Comparison of ENCODE assay signal across 1 cellular context in genomic region chr4:48268956-48269860, GRCh38.
TF ChIP-seq lines count a peak whose summit lies in the region.

Gene TEC (minus strand): TSS chr4:48269838. CDS start chr4:48228614, 41,224 bp downstream.

TF ChIP-seq in K562, 482 proteins besides CTCF, POLR2A, EP300 and RAD21 (continued from another document and continues in another):
- TF ChIP-seq ARID4B (CRISPR knock-in tag; IDR thresholded peaks at IDR 0.05) (peak; percentile 94), ZNF586 (CRISPR knock-in tag; conservative IDR thresholded peaks at IDR 0.05) (no peak), ZNF444 (CRISPR knock-in tag; IDR thresholded peaks at IDR 0.05) (no peak), CHD2 (IDR thresholded peaks at IDR 0.05; ENCODE audit: low read depth, low read length) (no peak), MIER1 (IDR thresholded peaks at IDR 0.05; ENCODE audit: low read depth) (no peak), ARNT (IDR thresholded peaks at IDR 0.05) (no peak), ZNF124 (CRISPR knock-in tag; IDR thresholded peaks at IDR 0.05) (no peak), ZBTB49 (CRISPR knock-in tag; IDR thresholded peaks at IDR 0.05; ENCODE audit: borderline replicate concordance) (0 out of 2 replicates have a peak, but pooled peaks have one; percentile 22), ZFP36 (IDR thresholded peaks at IDR 0.05; ENCODE audit: low read depth, low read length, partially characterized antibody) (peak; percentile 35), E2F3 (CRISPR knock-in tag; IDR thresholded peaks at IDR 0.05) (0 out of 2 replicates have a peak, but pooled peaks have one; percentile 14), MTA3 (IDR thresholded peaks at IDR 0.05; ENCODE audit: borderline replicate concordance) (peak; percentile 40), ZNF699 (CRISPR knock-in tag; IDR thresholded peaks at IDR 0.05; ENCODE audit: insufficient replicate concordance) (no peak), ZNF395 (CRISPR knock-in tag; IDR thresholded peaks at IDR 0.05) (no peak), ZNF75A (CRISPR knock-in tag; IDR thresholded peaks at IDR 0.05) (no peak), MAX (CRISPR knock-in tag; IDR thresholded peaks at IDR 0.05) (peak; percentile 76), SREBF1 (IDR thresholded peaks at IDR 0.05; ENCODE audit: borderline replicate concordance, low read depth, low read length) (no peak), GABPB2 (CRISPR knock-in tag; conservative IDR thresholded peaks at IDR 0.05) (no peak), RNF2 (IDR thresholded peaks at IDR 0.05) (no peak), CBX8 (IDR thresholded peaks at IDR 0.05; ENCODE audit: borderline replicate concordance, extremely low read depth, low read depth, low read length, poor library complexity, severe bottlenecking) (no peak), ZFP1 (CRISPR knock-in tag; IDR thresholded peaks at IDR 0.05) (no peak), MAFF (IDR thresholded peaks at IDR 0.05; ENCODE audit: low read length) (no peak), ZNF253 (CRISPR knock-in tag; conservative IDR thresholded peaks at IDR 0.05) (no peak), SRSF1 (IDR thresholded peaks at IDR 0.05; ENCODE audit: low read depth, low read length) (no peak), THRAP3 (IDR thresholded peaks at IDR 0.05; ENCODE audit: borderline replicate concordance) (no peak), MCM7 (IDR thresholded peaks at IDR 0.05) (no peak), ZBTB7A (IDR thresholded peaks at IDR 0.05; ENCODE audit: borderline replicate concordance, control insufficient read depth, low read depth, low read length) (no peak), NEUROD1 (IDR thresholded peaks at IDR 0.05; ENCODE audit: borderline replicate concordance, low read depth, low read length, partially characterized antibody) (no peak), ZNF584 (CRISPR knock-in tag; IDR thresholded peaks at IDR 0.05; ENCODE audit: low read depth) (no peak), ID3 (CRISPR knock-in tag; IDR thresholded peaks at IDR 0.05) (no peak), ID3 (tag; IDR thresholded peaks at IDR 0.05) (no peak), REST (CRISPR knock-in tag; IDR thresholded peaks at IDR 0.05; ENCODE audit: low read depth) (0 out of 2 replicates have a peak, but pooled peaks have one; percentile 65), NBN (IDR thresholded peaks at IDR 0.05; ENCODE audit: low read depth) (no peak; the same call in 1 of the 2 replicates), HLTF (IDR thresholded peaks at IDR 0.05) (no peak), ZNF76 (CRISPR knock-in tag; IDR thresholded peaks at IDR 0.05; ENCODE audit: borderline replicate concordance) (no peak), NR3C1 (CRISPR knock-in tag; IDR thresholded peaks at IDR 0.05) (no peak), MED1 (CRISPR knock-in tag; IDR thresholded peaks at IDR 0.05; ENCODE audit: borderline replicate concordance) (no peak), HNRNPL (IDR thresholded peaks at IDR 0.05; ENCODE audit: low read depth, low read length) (no peak), SMARCA4 (IDR thresholded peaks at IDR 0.05) (no peak), YBX1 (IDR thresholded peaks at IDR 0.05) (no peak), ZEB2 (IDR thresholded peaks at IDR 0.05) (peak; percentile 93), MAZ (CRISPR knock-in tag; conservative IDR thresholded peaks at IDR 0.05 in 1 of 2, IDR thresholded peaks at IDR 0.05 in 1 of 2) (peak; percentile 50 to 57), ZFPM2 (CRISPR knock-in tag; IDR thresholded peaks at IDR 0.05) (no peak)
- TF ChIP-seq, protein P1, sequence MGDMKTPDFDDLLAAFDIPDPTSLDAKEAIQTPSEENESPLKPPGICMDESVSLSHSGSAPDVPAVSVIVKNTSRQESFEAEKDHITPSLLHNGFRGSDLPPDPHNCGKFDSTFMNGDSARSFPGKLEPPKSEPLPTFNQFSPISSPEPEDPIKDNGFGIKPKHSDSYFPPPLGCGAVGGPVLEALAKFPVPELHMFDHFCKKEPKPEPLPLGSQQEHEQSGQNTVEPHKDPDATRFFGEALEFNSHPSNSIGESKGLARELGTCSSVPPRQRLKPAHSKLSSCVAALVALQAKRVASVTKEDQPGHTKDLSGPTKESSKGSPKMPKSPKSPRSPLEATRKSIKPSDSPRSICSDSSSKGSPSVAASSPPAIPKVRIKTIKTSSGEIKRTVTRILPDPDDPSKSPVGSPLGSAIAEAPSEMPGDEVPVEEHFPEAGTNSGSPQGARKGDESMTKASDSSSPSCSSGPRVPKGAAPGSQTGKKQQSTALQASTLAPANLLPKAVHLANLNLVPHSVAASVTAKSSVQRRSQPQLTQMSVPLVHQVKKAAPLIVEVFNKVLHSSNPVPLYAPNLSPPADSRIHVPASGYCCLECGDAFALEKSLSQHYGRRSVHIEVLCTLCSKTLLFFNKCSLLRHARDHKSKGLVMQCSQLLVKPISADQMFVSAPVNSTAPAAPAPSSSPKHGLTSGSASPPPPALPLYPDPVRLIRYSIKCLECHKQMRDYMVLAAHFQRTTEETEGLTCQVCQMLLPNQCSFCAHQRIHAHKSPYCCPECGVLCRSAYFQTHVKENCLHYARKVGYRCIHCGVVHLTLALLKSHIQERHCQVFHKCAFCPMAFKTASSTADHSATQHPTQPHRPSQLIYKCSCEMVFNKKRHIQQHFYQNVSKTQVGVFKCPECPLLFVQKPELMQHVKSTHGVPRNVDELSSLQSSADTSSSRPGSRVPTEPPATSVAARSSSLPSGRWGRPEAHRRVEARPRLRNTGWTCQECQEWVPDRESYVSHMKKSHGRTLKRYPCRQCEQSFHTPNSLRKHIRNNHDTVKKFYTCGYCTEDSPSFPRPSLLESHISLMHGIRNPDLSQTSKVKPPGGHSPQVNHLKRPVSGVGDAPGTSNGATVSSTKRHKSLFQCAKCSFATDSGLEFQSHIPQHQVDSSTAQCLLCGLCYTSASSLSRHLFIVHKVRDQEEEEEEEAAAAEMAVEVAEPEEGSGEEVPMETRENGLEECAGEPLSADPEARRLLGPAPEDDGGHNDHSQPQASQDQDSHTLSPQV (IDR thresholded peaks at IDR 0.05) = no peak
- TF ChIP-seq, protein P2, sequence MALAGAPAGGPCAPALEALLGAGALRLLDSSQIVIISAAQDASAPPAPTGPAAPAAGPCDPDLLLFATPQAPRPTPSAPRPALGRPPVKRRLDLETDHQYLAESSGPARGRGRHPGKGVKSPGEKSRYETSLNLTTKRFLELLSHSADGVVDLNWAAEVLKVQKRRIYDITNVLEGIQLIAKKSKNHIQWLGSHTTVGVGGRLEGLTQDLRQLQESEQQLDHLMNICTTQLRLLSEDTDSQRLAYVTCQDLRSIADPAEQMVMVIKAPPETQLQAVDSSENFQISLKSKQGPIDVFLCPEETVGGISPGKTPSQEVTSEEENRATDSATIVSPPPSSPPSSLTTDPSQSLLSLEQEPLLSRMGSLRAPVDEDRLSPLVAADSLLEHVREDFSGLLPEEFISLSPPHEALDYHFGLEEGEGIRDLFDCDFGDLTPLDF (CRISPR knock-in tag; IDR thresholded peaks at IDR 0.05) = no peak
- TF ChIP-seq, protein P3, sequence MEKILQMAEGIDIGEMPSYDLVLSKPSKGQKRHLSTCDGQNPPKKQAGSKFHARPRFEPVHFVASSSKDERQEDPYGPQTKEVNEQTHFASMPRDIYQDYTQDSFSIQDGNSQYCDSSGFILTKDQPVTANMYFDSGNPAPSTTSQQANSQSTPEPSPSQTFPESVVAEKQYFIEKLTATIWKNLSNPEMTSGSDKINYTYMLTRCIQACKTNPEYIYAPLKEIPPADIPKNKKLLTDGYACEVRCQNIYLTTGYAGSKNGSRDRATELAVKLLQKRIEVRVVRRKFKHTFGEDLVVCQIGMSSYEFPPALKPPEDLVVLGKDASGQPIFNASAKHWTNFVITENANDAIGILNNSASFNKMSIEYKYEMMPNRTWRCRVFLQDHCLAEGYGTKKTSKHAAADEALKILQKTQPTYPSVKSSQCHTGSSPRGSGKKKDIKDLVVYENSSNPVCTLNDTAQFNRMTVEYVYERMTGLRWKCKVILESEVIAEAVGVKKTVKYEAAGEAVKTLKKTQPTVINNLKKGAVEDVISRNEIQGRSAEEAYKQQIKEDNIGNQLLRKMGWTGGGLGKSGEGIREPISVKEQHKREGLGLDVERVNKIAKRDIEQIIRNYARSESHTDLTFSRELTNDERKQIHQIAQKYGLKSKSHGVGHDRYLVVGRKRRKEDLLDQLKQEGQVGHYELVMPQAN (IDR thresholded peaks at IDR 0.05; ENCODE audit: borderline replicate concordance) = 0 out of 2 replicates have a peak, but pooled peaks have one; percentile 62
